Comparison of ENCODE assay signal across 3 cellular contexts in the genomic region with DNA sequence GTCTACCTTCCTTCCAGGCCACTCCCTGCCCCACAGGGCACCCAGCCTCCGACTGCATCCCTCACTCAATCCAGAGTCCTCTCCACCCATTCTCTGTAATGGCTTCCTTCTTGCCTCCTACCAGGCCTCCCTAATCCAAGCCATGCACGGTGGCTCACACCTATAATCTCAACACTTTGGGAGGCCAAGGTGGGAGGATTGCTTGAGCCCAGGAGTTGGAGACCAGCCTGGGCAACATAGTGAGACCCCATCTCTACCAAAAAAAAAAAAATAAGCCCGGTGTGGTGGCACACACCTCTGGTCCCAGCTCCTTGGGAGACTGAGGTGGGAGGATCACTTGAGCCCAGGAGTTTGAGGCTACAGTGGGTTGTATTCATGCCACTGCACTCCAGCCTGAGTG. TPM values are rescaled to one million over a fixed set of nuclear protein-coding genes. Genes with fewer than 3 reads are reported as not detected.
"Had no signal": no experiment of that assay in that cellular context is flagged by ENCODE, and none has a peak within 500 bp of the region (broad histone marks: within the 10 kb centered on the region; RNA-seq: fewer than 3 reads in every experiment).

No MANE protein-coding gene starts in this region.

RNA-seq across cellular contexts. Expression of a gene that starts 19.7 kb away (rescaled TPM):
- total RNA-seq: PC-3, Peyer's patch, Right ventricle myocardium superior had no signal
